14 cellular contexts compared by ENCODE assay signal in the genomic region with DNA sequence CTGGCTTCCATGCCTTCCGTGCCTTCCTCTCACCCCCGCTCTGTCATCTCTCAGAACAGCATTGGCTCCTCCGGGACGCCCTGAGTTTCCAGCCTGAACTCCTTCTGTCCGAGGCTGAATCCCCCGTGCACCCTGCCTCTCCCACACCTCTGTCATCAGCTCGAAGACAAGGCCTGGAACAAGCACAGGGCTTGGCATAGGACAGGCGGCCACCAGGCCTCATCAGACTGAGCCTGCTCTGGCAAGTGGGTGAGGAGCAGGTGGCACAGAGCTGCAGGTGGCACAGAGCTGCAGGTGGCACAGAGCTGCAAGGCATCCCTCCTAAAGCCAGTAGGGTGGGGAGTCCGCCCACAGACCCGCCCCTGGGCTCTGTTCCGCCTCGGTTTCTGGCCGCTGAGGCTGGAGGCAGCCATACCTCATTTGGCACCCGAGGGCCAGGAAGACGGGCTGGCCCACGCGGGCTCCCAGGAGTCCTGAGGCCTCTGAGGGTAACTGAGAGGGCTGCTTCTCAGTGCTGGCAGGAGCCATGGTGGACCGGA.
A peak's percentile ranks its signal among the peaks of the same experiment; 100 is the strongest.
DNase-seq lines count a peak whose midpoint lies in the region; ATAC-seq and TF ChIP-seq lines count a peak whose summit lies in the region.
"Had no signal": no experiment of that assay in that cellular context is flagged by ENCODE, and none has a peak within 500 bp of the region (broad histone marks: within the 10 kb centered on the region; RNA-seq: fewer than 3 reads in every experiment).

No MANE protein-coding gene starts in this region.

- H3F3A ChIP-seq in MM.1S (ENCODE audit: insufficient read depth, low read length), result no peaks in the 10 kb centered on the region

- no peak overlapping the region for H4K12ac ChIP-seq in trophoblast cell (ENCODE audit: low read depth, low read length)

- H4K91ac ChIP-seq in trophoblast cell (ENCODE audit: low read depth, low read length), result peak overlapping the region; percentile 29

- no peak overlapping the region for H3K14ac ChIP-seq in trophoblast cell (ENCODE audit: low read length)

- H4K20me1 ChIP-seq in MM.1S (ENCODE audit: insufficient read depth, low read length), result no peaks in the 10 kb centered on the region

- TF ChIP-seq CTCF in MM.1S (IDR thresholded peaks at IDR 0.05; ENCODE audit: low read length), result no peak

- H3K9me3 ChIP-seq in trophoblast cell (ENCODE audit: insufficient read depth, low read depth, low read length) (no peaks in the 10 kb centered on the region), MM.1S (replicated peaks; ENCODE audit: insufficient read depth, low read length) (no peaks in the 10 kb centered on the region)
- H3K9me3 ChIP-seq: left lung had no signal

- no peak overlapping the region for H3K4me3 ChIP-seq in trophoblast cell (ENCODE audit: low read depth, low read length)
- no peak overlapping the region for H3K4me3 ChIP-seq in MM.1S (ENCODE audit: low read length)
- H3K4me3 ChIP-seq: left lung had no signal

- no peak overlapping the region for H3K23ac ChIP-seq in trophoblast cell (ENCODE audit: low read length)

- no peak overlapping the region for H3K4ac ChIP-seq in trophoblast cell (ENCODE audit: low read depth, low read length)

- no peaks in the 10 kb centered on the region for H3K9me3 Mint-ChIP-seq in activated T-cell treated with anti-CD3 and anti-CD28 coated beads, Interleukin-2, amount 50 U/mL, for 24 hours
- H3K9me3 Mint-ChIP-seq in activated T-cell treated with anti-CD3 and anti-CD28 coated beads, Interleukin-2, amount 50 U/mL, for 4 hours, result no peaks in the 10 kb centered on the region
- no peaks in the 10 kb centered on the region for H3K9me3 Mint-ChIP-seq in activated T-cell treated with anti-CD3 and anti-CD28 coated beads, Interleukin-2, amount 50 U/mL, for 72 hours
- H3K9me3 Mint-ChIP-seq: effector memory CD8-positive, alpha-beta T cell; T-helper 2 cell treated with Interferon-gamma antibody and Interleukin-4, amounts not matched to agents 5 μg/mL and 100 μg/mL, for 36 hours had no signal

- no peak overlapping the region for H4K8ac ChIP-seq in trophoblast cell (ENCODE audit: low read depth, low read length)

- no peak overlapping the region for H3K27ac ChIP-seq in trophoblast cell (ENCODE audit: low read depth, low read length)
- no peak overlapping the region for H3K27ac ChIP-seq in MM.1S (ENCODE audit: low read length)
- H3K27ac ChIP-seq: left lung had no signal

- peak overlapping the region; percentile 53 for H3K27ac Mint-ChIP-seq in activated T-cell treated with anti-CD3 and anti-CD28 coated beads, Interleukin-2, amount 50 U/mL, for 24 hours
- peak overlapping the region; percentile 56 for H3K27ac Mint-ChIP-seq in activated T-cell treated with anti-CD3 and anti-CD28 coated beads, Interleukin-2, amount 50 U/mL, for 72 hours

- peak overlapping the region; percentile 31 for H2AK5ac ChIP-seq in trophoblast cell (ENCODE audit: low read length)

- H3K4me1 ChIP-seq in trophoblast cell (ENCODE audit: control insufficient read depth in 1 of 2, insufficient read depth in 2 of 2, low read length in 2 of 2) (peaks cover 28% of the 10 kb centered on the region in 2 experiments), MM.1S (ENCODE audit: low read length) (no peaks in the 10 kb centered on the region)
- H3K4me1 ChIP-seq: left lung had no signal

- H2BK12ac ChIP-seq in trophoblast cell (ENCODE audit: low read length), result peak overlapping the region; percentile 19

- DNase-seq in activated T-cell treated with anti-CD3 and anti-CD28 coated beads, Interleukin-2, amount 50 U/mL, for 24 hours, result no peak
- no peak for DNase-seq in activated T-cell treated with anti-CD3 and anti-CD28 coated beads, Interleukin-2, amount 50 U/mL, for 4 hours
- DNase-seq in NCI-H2107 (lab: John Stamatoyannopoulos, UW) (peak; percentile 46), trophoblast cell (peak in 1 of 2 donors; percentile 50), MM.1S (no peak), mucosa of gallbladder (ENCODE audit: low spot score) (no peak), NCI-H1048 (lab: John Stamatoyannopoulos, UW) (no peak)
- no peak for DNase-seq in activated T-cell treated with anti-CD3 and anti-CD28 coated beads, Interleukin-2, amount 50 U/mL, for 72 hours
- DNase-seq: effector memory CD8-positive, alpha-beta T cell; EL; left lung; stimulated activated CD4-positive, alpha-beta T cell treated with anti-CD3 and anti-CD28 coated beads, Interleukin-15, amount 100 ng/mL, for 24 hours; stimulated activated CD8-positive, alpha-beta memory T cell treated with anti-CD3 and anti-CD28 coated beads, Interleukin-4, amount 100 ng/mL, for 48 hours had no signal

- H3K4me2 ChIP-seq in trophoblast cell (ENCODE audit: low read length) (no peak overlapping the region), MM.1S (ENCODE audit: low read depth, low read length) (no peak overlapping the region)

- no peaks in the 10 kb centered on the region for H3K27me3 Mint-ChIP-seq in activated T-cell treated with anti-CD3 and anti-CD28 coated beads, Interleukin-2, amount 50 U/mL, for 24 hours
- H3K27me3 Mint-ChIP-seq in activated T-cell treated with anti-CD3 and anti-CD28 coated beads, Interleukin-2, amount 50 U/mL, for 4 hours (ENCODE audit: low read depth), result no peaks in the 10 kb centered on the region
- H3K27me3 Mint-ChIP-seq in activated T-cell treated with anti-CD3 and anti-CD28 coated beads, Interleukin-2, amount 50 U/mL, for 72 hours (ENCODE audit: low read depth), result no peaks in the 10 kb centered on the region
- H3K27me3 Mint-ChIP-seq: effector memory CD8-positive, alpha-beta T cell had no signal

- H3K9me2 ChIP-seq in MM.1S (replicated peaks; ENCODE audit: insufficient read depth, low read length), result no peaks in the 10 kb centered on the region

- no CpG with 5 or more reads among the region's 18 CpGs for WGBS in trophoblast cell (ENCODE audit: extremely low coverage, insufficient coverage, insufficient read length)

- H3K4me3 Mint-ChIP-seq in activated T-cell treated with anti-CD3 and anti-CD28 coated beads, Interleukin-2, amount 50 U/mL, for 24 hours, result no peak overlapping the region
- H3K4me3 Mint-ChIP-seq in activated T-cell treated with anti-CD3 and anti-CD28 coated beads, Interleukin-2, amount 50 U/mL, for 4 hours, result no peak overlapping the region
- no peak overlapping the region for H3K4me3 Mint-ChIP-seq in activated T-cell treated with anti-CD3 and anti-CD28 coated beads, Interleukin-2, amount 50 U/mL, for 72 hours
- H3K4me3 Mint-ChIP-seq: effector memory CD8-positive, alpha-beta T cell; T-helper 2 cell treated with Interferon-gamma antibody and Interleukin-4, amounts not matched to agents 5 μg/mL and 100 μg/mL, for 36 hours had no signal

- H3K4me1 Mint-ChIP-seq in activated T-cell treated with anti-CD3 and anti-CD28 coated beads, Interleukin-2, amount 50 U/mL, for 24 hours (ENCODE audit: low read depth), result no peaks in the 10 kb centered on the region
- no peaks in the 10 kb centered on the region for H3K4me1 Mint-ChIP-seq in activated T-cell treated with anti-CD3 and anti-CD28 coated beads, Interleukin-2, amount 50 U/mL, for 4 hours (ENCODE audit: low read depth)
- no peaks in the 10 kb centered on the region for H3K4me1 Mint-ChIP-seq in activated T-cell treated with anti-CD3 and anti-CD28 coated beads, Interleukin-2, amount 50 U/mL, for 72 hours (ENCODE audit: low read depth)

- H3K9ac ChIP-seq in trophoblast cell (ENCODE audit: low read length), result no peak overlapping the region
- no peak overlapping the region for H3K9ac ChIP-seq in MM.1S (ENCODE audit: low read length)

- peak overlapping the region; percentile 16 for H3K18ac ChIP-seq in trophoblast cell (ENCODE audit: low read length)

- no peak overlapping the region for H2BK5ac ChIP-seq in trophoblast cell (ENCODE audit: low read depth, low read length, poor library complexity)

- H3K36me3 ChIP-seq in trophoblast cell (ENCODE audit: control insufficient read depth in 1 of 2, insufficient read depth in 2 of 2, low read length in 2 of 2) (peaks cover 3 to 7% of the 10 kb centered on the region in 2 experiments), MM.1S (replicated peaks; ENCODE audit: insufficient read depth, low read length) (no peaks in the 10 kb centered on the region)

- H3K27me3 ChIP-seq in trophoblast cell (ENCODE audit: insufficient read depth, low read length) (no peaks in the 10 kb centered on the region), MM.1S (replicated peaks; ENCODE audit: insufficient read depth, low read length) (no peaks in the 10 kb centered on the region)
- H3K27me3 ChIP-seq: left lung had no signal

- no peak for ATAC-seq in activated T-cell treated with anti-CD3 and anti-CD28 coated beads, Interleukin-2, amount 50 U/mL, for 4 hours
- ATAC-seq in activated T-cell treated with anti-CD3 and anti-CD28 coated beads, Interleukin-2, amount 50 U/mL, for 72 hours (replicated peaks in 1 of 2), result peak; percentile 4 to 10
- ATAC-seq: effector memory CD8-positive, alpha-beta T cell; left lung had no signal

- H2BK120ac ChIP-seq in trophoblast cell (ENCODE audit: insufficient read depth, low read length, poor library complexity), result peak overlapping the region; percentile 35

- no peak overlapping the region for H2AFZ ChIP-seq in trophoblast cell (ENCODE audit: insufficient read depth, low read length, poor library complexity)
- H2AFZ ChIP-seq in MM.1S (ENCODE audit: low read length), result no peak overlapping the region

- peaks cover 93% of the 10 kb centered on the region for H3K36me3 Mint-ChIP-seq in activated T-cell treated with anti-CD3 and anti-CD28 coated beads, Interleukin-2, amount 50 U/mL, for 24 hours (ENCODE audit: low read depth)
- peaks cover 37% of the 10 kb centered on the region for H3K36me3 Mint-ChIP-seq in activated T-cell treated with anti-CD3 and anti-CD28 coated beads, Interleukin-2, amount 50 U/mL, for 4 hours (ENCODE audit: insufficient read depth)
- peaks cover 17 to 46% of the 10 kb centered on the region in 2 donors for H3K36me3 Mint-ChIP-seq in activated T-cell treated with anti-CD3 and anti-CD28 coated beads, Interleukin-2, amount 50 U/mL, for 72 hours (ENCODE audit: insufficient read depth in 2 of 2)

- H3K79me2 ChIP-seq in trophoblast cell (ENCODE audit: control insufficient read depth, insufficient read depth, low read length, poor library complexity) (no peaks in the 10 kb centered on the region), MM.1S (ENCODE audit: low read length) (no peaks in the 10 kb centered on the region)

- peaks cover 4% of the 10 kb centered on the region for H3K79me1 ChIP-seq in trophoblast cell (ENCODE audit: low read length)

Comparison
In these comparisons a context has a peak if more than half of its experiments do, and no peak if none do; other contexts are left out.
1. ATAC-seq: peak in activated T-cell treated with anti-CD3 and anti-CD28 coated beads, Interleukin-2, amount 50 U/mL, for 72 hours (2 of 2); none in activated T-cell treated with anti-CD3 and anti-CD28 coated beads, Interleukin-2, amount 50 U/mL, for 4 hours (0 of 2).